In the genomic region with DNA sequence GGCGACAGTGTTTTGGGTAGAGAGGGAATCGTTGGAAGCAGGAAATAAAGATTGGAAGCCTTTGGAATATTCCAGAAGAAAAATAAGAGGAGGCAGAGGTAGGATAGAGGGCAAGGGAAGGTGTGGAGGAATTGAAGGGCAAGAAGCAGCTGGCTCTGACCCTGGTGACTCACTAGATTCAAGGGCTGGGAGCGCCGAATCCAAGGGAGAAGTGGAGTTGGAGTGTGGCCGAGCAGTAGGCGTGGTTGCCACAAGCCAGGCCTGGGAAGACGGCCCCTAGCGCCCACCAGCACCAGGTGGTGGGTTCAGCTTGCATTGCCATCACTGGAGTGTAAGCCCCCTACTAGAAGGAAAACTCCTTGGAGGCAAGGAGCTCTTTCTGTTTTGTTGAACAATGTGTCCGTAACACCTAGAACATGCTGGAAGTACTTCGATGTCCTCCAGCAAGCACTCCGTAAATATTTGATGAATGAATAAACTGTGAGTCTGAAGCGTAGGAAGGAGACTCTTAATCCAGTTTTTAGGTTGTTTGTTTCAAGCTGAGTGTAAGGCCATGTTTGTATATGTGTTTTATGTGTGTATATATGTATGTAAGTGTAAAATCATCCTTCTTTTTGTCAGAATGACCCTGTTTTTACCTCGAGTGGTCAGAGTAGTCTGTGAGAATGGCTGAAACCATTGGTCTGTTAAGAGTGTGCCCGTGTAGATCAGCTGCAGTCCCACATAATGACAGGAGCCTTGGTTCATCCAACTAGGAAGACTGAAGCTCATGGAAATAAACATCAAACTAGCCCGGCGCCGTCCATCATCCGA, we compare ENCODE assay signal across 16 cellular contexts.
A peak's percentile ranks its signal among the peaks of the same experiment; 100 is the strongest.
DNase-seq lines count a peak whose midpoint lies in the region; ATAC-seq and TF ChIP-seq lines count a peak whose summit lies in the region.
"Had no signal": no experiment of that assay in that cellular context is flagged by ENCODE, and none has a peak within 500 bp of the region (broad histone marks: within the 10 kb centered on the region; RNA-seq: fewer than 3 reads in every experiment).

No MANE protein-coding gene starts in this region.

- TF ChIP-seq CTCF in natural killer cell (IDR thresholded peaks at IDR 0.05) = no peak

- peaks cover 0 to 25% (median 24%) of the 10 kb centered on the region in 5 donors for H3K4me1 ChIP-seq in subcutaneous abdominal adipose tissue (ENCODE audit: control insufficient read depth in 5 of 5, insufficient read depth in 5 of 5, low read length in 5 of 5)

- H3K9me3 Mint-ChIP-seq in immature natural killer cell = no peaks in the 10 kb centered on the region
- no peaks in the 10 kb centered on the region for H3K9me3 Mint-ChIP-seq in natural killer cell
- H3K9me3 Mint-ChIP-seq: stimulated activated naive CD8-positive, alpha-beta T cell treated with anti-CD3 and anti-CD28 coated beads, Interleukin-15, Interleukin-2, amounts not matched to agents 100 ng/mL and 50 ng/mL, for 24 hours had no signal

- H3K4me3 ChIP-seq in subcutaneous abdominal adipose tissue (ENCODE audit: low read depth in 1 of 5, low read length in 5 of 5) = no peak overlapping the region

- no peak for ATAC-seq in natural killer cell

- DNase-seq in EL (peak; percentile 77), astrocyte of the hippocampus (ENCODE audit: low read depth, low spot score) (peak; percentile 49), immature natural killer cell (no peak), NCI-H2029 (lab: John Stamatoyannopoulos, UW) (no peak), natural killer cell (no peak), caudate nucleus (lab: John Stamatoyannopoulos, UW) (no peak), islet precursor cell (no peak)
- DNase-seq: activated CD4-positive, alpha-beta T cell treated with anti-CD3 and anti-CD28 coated beads for 48 hours; activated naive CD4-positive, alpha-beta T cell; dorsolateral prefrontal cortex; NCI-H1092 treated with DMSO at 0.1 percent for 48 hours; NCI-H748 treated with DMSO at 0.1 percent for 48 hours; SK-N-SH had no signal

- H3K9ac ChIP-seq in subcutaneous abdominal adipose tissue (ENCODE audit: low read length in 5 of 5) = peak overlapping the region in 1 of 5 donors; percentile 41
- H3K9ac ChIP-seq: SK-N-SH had no signal

- H3K36me3 ChIP-seq in subcutaneous abdominal adipose tissue (ENCODE audit: control insufficient read depth in 5 of 5, insufficient read depth in 5 of 5, low read length in 5 of 5) = no peaks in the 10 kb centered on the region

- H3K4me1 Mint-ChIP-seq in immature natural killer cell (peaks cover 40 to 63% of the 10 kb centered on the region in 2 donors), natural killer cell (peaks cover 38 to 59% of the 10 kb centered on the region in 2 donors)

- intact Hi-C loops in natural killer cell (cut with micrococcal nuclease) = no loop called here

- H3K36me3 Mint-ChIP-seq in immature natural killer cell = peaks cover 0 to 6% (median 4%) of the 10 kb centered on the region in 3 donors
- H3K36me3 Mint-ChIP-seq in natural killer cell = no peaks in the 10 kb centered on the region

- H3K9me3 ChIP-seq in subcutaneous abdominal adipose tissue (ENCODE audit: control insufficient read depth in 5 of 5, low read length in 5 of 5) = no peaks in the 10 kb centered on the region
- H3K9me3 ChIP-seq: neutrophil, SK-N-SH had no signal

- no peak overlapping the region for H3K4me3 Mint-ChIP-seq in immature natural killer cell
- no peak overlapping the region for H3K4me3 Mint-ChIP-seq in natural killer cell
- H3K4me3 Mint-ChIP-seq: stimulated activated naive CD8-positive, alpha-beta T cell treated with anti-CD3 and anti-CD28 coated beads, Interleukin-15, Interleukin-2, amounts not matched to agents 100 ng/mL and 50 ng/mL, for 24 hours had no signal

- H3K27me3 ChIP-seq in subcutaneous abdominal adipose tissue (ENCODE audit: control insufficient read depth in 5 of 5, insufficient read depth in 4 of 5, low read length in 5 of 5) = no peaks in the 10 kb centered on the region
- H3K27me3 ChIP-seq: dorsolateral prefrontal cortex, neutrophil had no signal

- H3K27me3 Mint-ChIP-seq in immature natural killer cell (ENCODE audit: low read depth in 3 of 3) (peaks cover 5 to 7% (median 6%) of the 10 kb centered on the region in 3 donors), natural killer cell (ENCODE audit: low read depth in 2 of 2) (no peaks in the 10 kb centered on the region)
- H3K27me3 Mint-ChIP-seq: stimulated activated naive CD8-positive, alpha-beta T cell treated with anti-CD3 and anti-CD28 coated beads, Interleukin-15, Interleukin-2, amounts not matched to agents 100 ng/mL and 50 ng/mL, for 24 hours had no signal

- H3K27ac Mint-ChIP-seq in immature natural killer cell (peak overlapping the region; percentile 2 to 86 (median 64)), natural killer cell (peak overlapping the region in 1 of 2 donors; percentile 67)
- H3K27ac Mint-ChIP-seq: stimulated activated naive CD8-positive, alpha-beta T cell treated with anti-CD3 and anti-CD28 coated beads, Interleukin-15, Interleukin-2, amounts not matched to agents 100 ng/mL and 50 ng/mL, for 24 hours had no signal

- H3K27ac ChIP-seq in subcutaneous abdominal adipose tissue (ENCODE audit: low read depth, low read length) (peak overlapping the region; percentile 77), caudate nucleus (ENCODE audit: low read depth, low read length) (no peak overlapping the region)
- H3K27ac ChIP-seq: neutrophil had no signal

Comparison
In these comparisons a context has a peak if more than half of its experiments do, and no peak if none do; other contexts are left out.
1. DNase-seq: peak in EL (single experiment) and astrocyte of the hippocampus (single experiment); none in immature natural killer cell (0 of 3), NCI-H2029 (single experiment), natural killer cell (single experiment), caudate nucleus (0 of 61) and islet precursor cell (single experiment).